Comparison of ENCODE assay signal across 19 cellular contexts in the genomic region with DNA sequence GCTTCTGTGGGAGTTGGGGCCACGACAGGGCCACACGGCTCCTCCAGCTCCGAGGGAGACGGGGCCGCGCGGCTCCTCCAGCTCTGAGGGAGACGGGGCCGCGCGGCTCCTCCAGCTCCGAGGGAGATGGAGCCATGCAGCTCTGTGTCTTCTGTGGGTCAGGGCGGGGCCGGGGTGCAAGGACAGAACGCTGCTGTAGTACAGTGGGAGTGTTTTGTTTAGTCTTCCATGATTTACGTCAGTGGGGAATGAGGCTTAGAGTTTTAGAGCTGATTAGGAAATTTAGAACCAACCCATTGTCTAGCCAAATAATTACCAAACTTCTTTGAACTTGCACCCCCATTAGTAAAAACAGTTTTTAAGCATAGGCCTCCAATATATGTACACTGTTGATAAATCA. TPM values are rescaled to one million over a fixed set of nuclear protein-coding genes. Genes with fewer than 3 reads are reported as not detected.
DNase-seq lines count a peak whose midpoint lies in the region; ATAC-seq, FAIRE-seq and TF ChIP-seq lines count a peak whose summit lies in the region.
"Had no signal": no experiment of that assay in that cellular context is flagged by ENCODE, and none has a peak within 500 bp of the region (broad histone marks: within the 10 kb centered on the region; RNA-seq: fewer than 3 reads in every experiment).

No MANE protein-coding gene starts in this region.

- H3K4me1 ChIP-seq in K562 (replicated peaks in 1 of 2; ENCODE audit: control insufficient read depth in 2 of 2, insufficient read depth in 2 of 2, low read length in 2 of 2): peaks cover 0 to 22% of the 10 kb centered on the region in 2 experiments; a peak in 3 of 5 replicates
- H3K4me1 ChIP-seq: Caco-2 had no signal

- 0 out of 4 replicates have a peak overlapping the region, but pooled peaks of 1 of the 2 experiments have one; percentile 45 for H3K9ac ChIP-seq in K562 (ENCODE audit: insufficient read depth in 1 of 2, low read depth in 2 of 2, low read length in 2 of 2)
- H3K9ac ChIP-seq: BLaER1 had no signal

- H3K27me3 Mint-ChIP-seq in nephron (ENCODE audit: low read depth): no peaks in the 10 kb centered on the region
- H3K27me3 Mint-ChIP-seq: CD8-positive, alpha-beta memory T cell had no signal

- H3K9me1 ChIP-seq in K562 (ENCODE audit: control insufficient read depth, insufficient read depth, low read length): no peaks in the 10 kb centered on the region

- H3K27ac ChIP-seq in K562 (ENCODE audit: extremely low read depth, low read depth, low read length): no peak overlapping the region
- H3K27ac ChIP-seq in caudate nucleus (ENCODE audit: low read depth, low read length): no peak overlapping the region
- H3K27ac ChIP-seq: BLaER1 had no signal

- TF ChIP-seq EP300 in K562 (IDR thresholded peaks at IDR 0.05; ENCODE audit: low read length): no peak

- H3K4me3 ChIP-seq in K562: no peak overlapping the region
- H3K4me3 ChIP-seq: BLaER1 had no signal

- no peak for TF ChIP-seq CTCF in K562 (IDR thresholded peaks at IDR 0.05 in 2 of 3, conservative IDR thresholded peaks at IDR 0.05 in 1 of 3; ENCODE audit: insufficient read depth in 2 of 3, low read depth in 1 of 3, low read length in 3 of 3)
- TF ChIP-seq CTCF in nephron (IDR thresholded peaks at IDR 0.05; ENCODE audit: unreplicated experiment in 3 of 3): no peak

- in situ Hi-C loops in K562 (cut with MboI): no loop called here

- no peak for TF ChIP-seq POLR2A in K562 (conservative IDR thresholded peaks at IDR 0.05)

- no peaks in the 10 kb centered on the region for H4K20me1 ChIP-seq in K562 (replicated peaks; ENCODE audit: control insufficient read depth, insufficient read depth, low read length)

- H3K27me3 ChIP-seq in K562 (ENCODE audit: control insufficient read depth in 2 of 2, insufficient read depth in 2 of 2, low read length in 2 of 2): no peaks in the 10 kb centered on the region
- H3K27me3 ChIP-seq: BLaER1 had no signal

- no peak for TF ChIP-seq RAD21 in K562 (CRISPR knock-in tag; conservative IDR thresholded peaks at IDR 0.05 in 1 of 2, IDR thresholded peaks at IDR 0.05 in 1 of 2)

- DNase-seq in activated effector memory CD4-positive, alpha-beta T cell treated with anti-CD3 and anti-CD28 coated beads, Interleukin-2, amount 50 U/mL, for 16 hours: peak; percentile 33
- DNase-seq in activated effector memory CD4-positive, alpha-beta T cell treated with Interleukin-2 at 50 U/mL for 16 hours: no peak
- DNase-seq in K562 (ENCODE audit: extremely low read depth in 1 of 4, low spot score in 3 of 4) (no peak), left kidney (ENCODE audit: low read depth, low spot score) (peak; percentile 13), caudate nucleus (lab: John Stamatoyannopoulos, UW) (no peak)
- no peak for DNase-seq in stimulated activated naive CD8-positive, alpha-beta T cell treated with anti-CD3 and anti-CD28 coated beads, Interleukin-15, Interleukin-2, amounts not matched to agents 100 U/mL and 50 U/mL, for 24 hours
- no peak for DNase-seq in effector CD8-positive, alpha-beta T cell (lab: John Stamatoyannopoulos, UW)
- DNase-seq: 8988T, AML-193, Caco-2, DMS53, GF-D8, HCEC 1CT, HFFc6 had no signal

- no peak for FAIRE-seq in K562 (lab: Jason Lieb, UNC)
- FAIRE-seq: GM19239, HTR-8/SVneo had no signal

- H3K4me1 Mint-ChIP-seq in nephron: peaks cover 10% of the 10 kb centered on the region
- H3K4me1 Mint-ChIP-seq: CD8-positive, alpha-beta memory T cell had no signal

- intact Hi-C loops in K562 (cut with micrococcal nuclease): no loop called here

- POLR2A ChIA-PET in K562 (lab: Yijun Ruan, JAX): interaction anchor here (0.7 kb wide), 1 partner anchor 252 kb away, joined by 3 read pairs; no protein-coding TSS in a partner anchor

- no peaks in the 10 kb centered on the region for H3K9me3 Mint-ChIP-seq in nephron
- H3K9me3 Mint-ChIP-seq: CD8-positive, alpha-beta memory T cell; HFFc6 had no signal

- ATAC-seq in K562: no peak
- ATAC-seq in stimulated activated naive CD8-positive, alpha-beta T cell treated with anti-CD3 and anti-CD28 coated beads, Interleukin-15, Interleukin-2, amounts not matched to agents 100 U/mL and 50 U/mL, for 24 hours: no peak

- peaks cover 60% of the 10 kb centered on the region for H3K36me3 Mint-ChIP-seq in nephron (ENCODE audit: low read depth)

- CTCF ChIA-PET in K562 (lab: Yijun Ruan, JAX; ENCODE audit: low intra/inter-chr PET ratio): interaction anchor here (0.6 kb wide), 1 partner anchor 429 kb away, joined by 6 read pairs; no protein-coding TSS in a partner anchor

- BruUV-seq in K562 (replicated peaks; lab: Mats Ljungman, UMichigan): no TSS peak

- no peak overlapping the region for H3K4me3 Mint-ChIP-seq in nephron
- H3K4me3 Mint-ChIP-seq: CD8-positive, alpha-beta memory T cell; HFFc6 had no signal

- 66% methylated on average over 8 of the region's 16 CpGs for WGBS in K562 (ENCODE audit: insufficient coverage, low coverage, missing lambda C conversion rate)

- no peaks in the 10 kb centered on the region for H3K9me3 ChIP-seq in K562 (replicated peaks; ENCODE audit: control insufficient read depth, insufficient read depth, low read depth, low read length)
- H3K9me3 ChIP-seq: Caco-2 had no signal

- peak overlapping the region; percentile 9 to 73 (median 64) for H3K27ac Mint-ChIP-seq in nephron
- H3K27ac Mint-ChIP-seq: CD8-positive, alpha-beta memory T cell; HFFc6 had no signal

- no peak overlapping the region for H3K4me2 ChIP-seq in K562 (ENCODE audit: insufficient read depth, low read length)
- H3K4me2 ChIP-seq: BLaER1 had no signal

- H2AFZ ChIP-seq in K562 (ENCODE audit: low read depth, low read length): no peak overlapping the region

- H3K36me3 ChIP-seq in K562 (ENCODE audit: control insufficient read depth, insufficient read depth, low read length): peaks cover 90% of the 10 kb centered on the region; the same call in 2 of the 3 replicates

- no peaks in the 10 kb centered on the region for H3K79me2 ChIP-seq in K562 (ENCODE audit: control insufficient read depth, insufficient read depth, low read length)

TF ChIP-seq in K562, 482 proteins besides CTCF, POLR2A, EP300 and RAD21 (continues in another document):
- no peak for TF ChIP-seq ARHGAP35 (IDR thresholded peaks at IDR 0.05; ENCODE audit: partially characterized antibody)
- TF ChIP-seq, protein P1, sequence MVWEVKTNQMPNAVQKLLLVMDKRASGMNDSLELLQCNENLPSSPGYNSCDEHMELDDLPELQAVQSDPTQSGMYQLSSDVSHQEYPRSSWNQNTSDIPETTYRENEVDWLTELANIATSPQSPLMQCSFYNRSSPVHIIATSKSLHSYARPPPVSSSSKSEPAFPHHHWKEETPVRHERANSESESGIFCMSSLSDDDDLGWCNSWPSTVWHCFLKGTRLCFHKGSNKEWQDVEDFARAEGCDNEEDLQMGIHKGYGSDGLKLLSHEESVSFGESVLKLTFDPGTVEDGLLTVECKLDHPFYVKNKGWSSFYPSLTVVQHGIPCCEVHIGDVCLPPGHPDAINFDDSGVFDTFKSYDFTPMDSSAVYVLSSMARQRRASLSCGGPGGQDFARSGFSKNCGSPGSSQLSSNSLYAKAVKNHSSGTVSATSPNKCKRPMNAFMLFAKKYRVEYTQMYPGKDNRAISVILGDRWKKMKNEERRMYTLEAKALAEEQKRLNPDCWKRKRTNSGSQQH (CRISPR knock-in tag; IDR thresholded peaks at IDR 0.05): no peak

RNA-seq across cellular contexts. Expression of gene PRKAR1B, which starts 32.9 kb away (rescaled TPM):
- 17.8 and 33.7 TPM in 2 replicates for total RNA-seq in K562 (2011; cell fraction: chromatin; rRNA removed; ENCODE audit: low replicate concordance)
- 20.3 and 21.8 TPM in 2 replicates for total RNA-seq in K562 (2011; cell fraction: nucleolus; rRNA removed)
- 13.3 and 14.8 TPM in 2 replicates for total RNA-seq in K562 (2011; cell fraction: nucleoplasm; rRNA removed)
- total RNA-seq in K562 (2014; rRNA removed) (28.8 and 37.6 TPM in 2 replicates), K562 (2014; rRNA removed; fragmentation: Illumina TruSeq; extraction: Trizol) (7.7 and 10.5 TPM in 2 replicates), K562 (2015; rRNA removed; fragmentation: Illumina TruSeq; extraction: Trizol) (11.8 and 12.7 TPM in 2 replicates), K562 (2021) (30.5 and 32.0 TPM in 2 replicates)
- polyA plus RNA-seq in K562 (2011; rRNA removed) (8.2 and 15.3 TPM in 2 replicates), K562 (2014; fragmentation: Illumina TruSeq; extraction: Trizol) (9.2 and 20.4 TPM in 2 replicates), K562 (2014; fragmentation: Nextera tagmentation; extraction: Ambion mirVana) (1 to 10 TPM in 1 of 2 experiments, under 1 TPM in 1; 0.99 to 1.2 TPM), K562 (2014; rRNA removed) (18.4 and 19.4 TPM in 2 replicates)
- polyA plus RNA-seq in K562 (2011; cell fraction: cytosol; rRNA removed): 7.5 and 20.4 TPM in 2 replicates
- 8.1 and 20.7 TPM in 2 replicates for polyA plus RNA-seq in K562 (2011; cell fraction: nucleus; rRNA removed)
- polyA plus RNA-seq in K562 (2012): 13.9 and 25.5 TPM in 2 replicates
- 21.0 and 32.5 TPM in 2 replicates for polyA minus RNA-seq in K562 (2011; rRNA and poly(A)+ RNA removed)
- 11.3 and 17.8 TPM in 2 replicates for polyA minus RNA-seq in K562 (2011; cell fraction: cytosol; rRNA and poly(A)+ RNA removed)
- polyA minus RNA-seq in K562 (2011; cell fraction: nucleus; rRNA and poly(A)+ RNA removed): 8.5 and 9.8 TPM in 2 replicates

RNA-seq across cellular contexts. Expression of gene DNAAF5, which starts 33.5 kb away (rescaled TPM):
- 43.7 and 77.7 TPM in 2 replicates for total RNA-seq in K562 (2011; cell fraction: chromatin; rRNA removed; ENCODE audit: low replicate concordance)
- 48.7 and 57.2 TPM in 2 replicates for total RNA-seq in K562 (2011; cell fraction: nucleolus; rRNA removed)
- 27.9 and 34.8 TPM in 2 replicates for total RNA-seq in K562 (2011; cell fraction: nucleoplasm; rRNA removed)
- total RNA-seq in K562 (2014; rRNA removed) (35.3 and 61.8 TPM in 2 replicates), K562 (2014; rRNA removed; fragmentation: Illumina TruSeq; extraction: Trizol) (14.2 and 16.4 TPM in 2 replicates), K562 (2015; rRNA removed; fragmentation: Illumina TruSeq; extraction: Trizol) (19.1 and 20.8 TPM in 2 replicates), K562 (2021) (69.7 and 69.9 TPM in 2 replicates)
- polyA plus RNA-seq in K562 (2011; rRNA removed) (12.3 and 33.1 TPM in 2 replicates), K562 (2014; fragmentation: Illumina TruSeq; extraction: Trizol) (20.3 and 41.8 TPM in 2 replicates), K562 (2014; fragmentation: Nextera tagmentation; extraction: Ambion mirVana) (1 to 10 TPM; 3.1 to 5.1 TPM), K562 (2014; rRNA removed) (31.9 and 34.0 TPM in 2 replicates)
- polyA plus RNA-seq in K562 (2011; cell fraction: cytosol; rRNA removed): 24.9 and 63.1 TPM in 2 replicates
- 29.7 and 48.2 TPM in 2 replicates for polyA plus RNA-seq in K562 (2011; cell fraction: nucleus; rRNA removed)
- 35.7 and 58.0 TPM in 2 replicates for polyA plus RNA-seq in K562 (2012)
- 16.2 and 19.7 TPM in 2 replicates for polyA minus RNA-seq in K562 (2011; rRNA and poly(A)+ RNA removed)
- polyA minus RNA-seq in K562 (2011; cell fraction: cytosol; rRNA and poly(A)+ RNA removed): 41.6 and 44.6 TPM in 2 replicates
- polyA minus RNA-seq in K562 (2011; cell fraction: nucleus; rRNA and poly(A)+ RNA removed): 20.3 and 25.7 TPM in 2 replicates

Comparison
In these comparisons a context has a peak if more than half of its experiments do, and no peak if none do; other contexts are left out.
1. DNase-seq: peak in activated effector memory CD4-positive, alpha-beta T cell treated with anti-CD3 and anti-CD28 coated beads, Interleukin-2, amount 50 U/mL, for 16 hours (single experiment) and left kidney (single experiment); none in activated effector memory CD4-positive, alpha-beta T cell treated with Interleukin-2 at 50 U/mL for 16 hours (single experiment), K562 (0 of 4), caudate nucleus (0 of 61), stimulated activated naive CD8-positive, alpha-beta T cell treated with anti-CD3 and anti-CD28 coated beads, Interleukin-15, Interleukin-2, amounts not matched to agents 100 U/mL and 50 U/mL, for 24 hours (single experiment) and effector CD8-positive, alpha-beta T cell (single experiment).